16 cellular contexts compared by ENCODE assay signal in the genomic region with DNA sequence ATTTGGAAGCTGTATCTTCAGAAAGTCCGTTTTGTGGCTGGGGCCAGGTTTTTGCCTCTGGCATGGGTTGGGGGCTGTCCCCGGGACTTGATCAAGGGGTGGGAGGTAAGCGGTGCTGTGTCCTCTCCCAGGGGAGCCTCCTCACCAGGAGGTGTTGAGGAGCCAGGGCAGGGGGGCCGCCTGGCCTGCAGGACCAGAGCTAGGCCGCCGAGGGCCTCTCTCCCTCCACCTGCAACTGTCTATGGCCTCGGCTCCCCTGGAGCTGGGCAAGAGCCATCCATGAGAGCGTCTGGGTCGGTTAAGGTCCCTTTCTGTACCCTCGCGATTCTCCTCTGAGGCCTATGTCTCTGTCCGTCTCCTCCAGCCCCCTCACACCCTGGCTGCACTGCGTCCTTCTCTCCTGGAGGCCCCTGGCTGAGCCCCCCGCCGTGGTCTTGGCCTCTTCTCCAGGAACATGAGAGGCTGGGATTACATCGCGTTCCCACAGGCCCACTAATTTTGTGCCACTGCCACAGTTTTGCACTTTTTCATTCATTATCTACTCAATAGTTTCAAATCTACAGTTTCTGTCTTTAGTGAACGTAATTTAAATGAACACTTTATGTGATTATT. TPM values are rescaled to one million over a fixed set of nuclear protein-coding genes. Genes with fewer than 3 reads are reported as not detected.
DNase-seq lines count a peak whose midpoint lies in the region; ATAC-seq and TF ChIP-seq lines count a peak whose summit lies in the region.
"Had no signal": no experiment of that assay in that cellular context is flagged by ENCODE, and none has a peak within 500 bp of the region (broad histone marks: within the 10 kb centered on the region; RNA-seq: fewer than 3 reads in every experiment).

No MANE protein-coding gene starts in this region.

- no peaks in the 10 kb centered on the region for H3K36me3 Mint-ChIP-seq in CD8-positive, alpha-beta memory T cell

- no peak for TF ChIP-seq CTCF in hepatocyte (IDR thresholded peaks at IDR 0.05; ENCODE audit: poor library complexity)
- no peak for TF ChIP-seq CTCF in osteoblast (IDR thresholded peaks at IDR 0.05; ENCODE audit: extremely low read depth, low read depth, low read length)

- H4K20me1 ChIP-seq in hepatocyte (ENCODE audit: insufficient read depth, poor library complexity, severe bottlenecking) (no peaks in the 10 kb centered on the region), osteoblast (ENCODE audit: insufficient read depth, low read length) (no peaks in the 10 kb centered on the region)

- no peaks in the 10 kb centered on the region for H3K9me3 ChIP-seq in CD8-positive, alpha-beta memory T cell (ENCODE audit: low read length)
- H3K9me3 ChIP-seq in NT2/D1 (ENCODE audit: insufficient read depth, low read length) (no peaks in the 10 kb centered on the region), hepatocyte (ENCODE audit: low read depth) (no peaks in the 10 kb centered on the region), osteoblast (ENCODE audit: low read depth, low read length) (no peaks in the 10 kb centered on the region)

- H3K4me1 Mint-ChIP-seq in CD8-positive, alpha-beta memory T cell: no peaks in the 10 kb centered on the region

- no peak overlapping the region for H3K4me3 ChIP-seq in CD8-positive, alpha-beta memory T cell (ENCODE audit: low read length)
- H3K4me3 ChIP-seq in NT2/D1 (ENCODE audit: insufficient read length, low read depth) (no peak overlapping the region), hepatocyte (no peak overlapping the region), osteoblast (ENCODE audit: insufficient read depth, low read length) (no peak overlapping the region)
- H3K4me3 ChIP-seq: GM23248 had no signal

- H3K4me2 ChIP-seq in hepatocyte: no peak overlapping the region
- no peak overlapping the region for H3K4me2 ChIP-seq in osteoblast (ENCODE audit: insufficient read depth, low read length)
- H3K4me2 ChIP-seq: KMS-11 had no signal

- no peak overlapping the region for H3K4me3 Mint-ChIP-seq in CD8-positive, alpha-beta memory T cell

- no peak for ATAC-seq in HG02588 (IDR thresholded peaks at IDR 0.05; ENCODE audit: unreplicated experiment)
- ATAC-seq: Panc1 had no signal

- H3K27ac Mint-ChIP-seq in CD8-positive, alpha-beta memory T cell: no peak overlapping the region

- no peaks in the 10 kb centered on the region for H3K9me3 Mint-ChIP-seq in CD8-positive, alpha-beta memory T cell

- peak overlapping the region; percentile 6 for H3K9ac ChIP-seq in NT2/D1 (ENCODE audit: insufficient read length, low read depth)
- H3K9ac ChIP-seq: GM23248, KMS-11 had no signal

- H3K27ac ChIP-seq in CD8-positive, alpha-beta memory T cell (ENCODE audit: low read depth, low read length): peak overlapping the region; percentile 91
- H3K27ac ChIP-seq in hepatocyte: peak overlapping the region; percentile 42
- no peak overlapping the region for H3K27ac ChIP-seq in osteoblast (ENCODE audit: low read depth, low read length)
- H3K27ac ChIP-seq: GM23248, KMS-11 had no signal

- CTCF ChIA-PET in CD8-positive, alpha-beta memory T cell (lab: Charles Lee): no interaction called here

- H3K9me2 ChIP-seq in hepatocyte (replicated peaks; ENCODE audit: insufficient read depth): no peaks in the 10 kb centered on the region

- H3K36me3 ChIP-seq in CD8-positive, alpha-beta memory T cell (ENCODE audit: insufficient read depth, low read length): no peaks in the 10 kb centered on the region
- H3K36me3 ChIP-seq in NT2/D1 (ENCODE audit: insufficient read depth, insufficient read length, low read length) (no peaks in the 10 kb centered on the region), hepatocyte (replicated peaks; ENCODE audit: insufficient read depth, low read depth) (no peaks in the 10 kb centered on the region), osteoblast (ENCODE audit: insufficient read depth, low read length) (no peaks in the 10 kb centered on the region)

- no peaks in the 10 kb centered on the region for H3K27me3 ChIP-seq in CD8-positive, alpha-beta memory T cell (ENCODE audit: insufficient read depth, low read length, poor library complexity, severe bottlenecking)
- H3K27me3 ChIP-seq in NT2/D1 (ENCODE audit: insufficient read depth, insufficient read length) (no peaks in the 10 kb centered on the region), hepatocyte (no peaks in the 10 kb centered on the region), osteoblast (ENCODE audit: insufficient read depth, low read length) (no peaks in the 10 kb centered on the region)

- H2AFZ ChIP-seq in hepatocyte (no peak overlapping the region), osteoblast (ENCODE audit: low read length) (no peak overlapping the region)
- H2AFZ ChIP-seq: GM23248 had no signal

- H3K79me2 ChIP-seq in hepatocyte (no peaks in the 10 kb centered on the region), osteoblast (ENCODE audit: insufficient read depth, low read length) (no peaks in the 10 kb centered on the region)

- no peak for DNase-seq in CD8-positive, alpha-beta memory T cell
- no peak for DNase-seq in NT2/D1 (ENCODE audit: low read depth, low spot score)
- no peak for DNase-seq in hepatocyte (ENCODE audit: low spot score)
- peak; percentile 69 for DNase-seq in osteoblast (ENCODE audit: insufficient read length, low spot score, missing footprints)
- DNase-seq in middle frontal gyrus (ENCODE audit: extremely low spot score, low spot score): no peak
- no peak for DNase-seq in activated CD4-positive, alpha-beta T cell treated with anti-CD3 and anti-CD28 coated beads for 48 hours
- DNase-seq in A172 (ENCODE audit: low spot score): no peak
- DNase-seq: Caco-2, GM23248, NCI-H1048, NCI-H2227 treated with DMSO at 0.1 percent for 48 hours, NCI-H524 had no signal

- no peaks in the 10 kb centered on the region for H3K4me1 ChIP-seq in CD8-positive, alpha-beta memory T cell (ENCODE audit: insufficient read depth, low read length)
- H3K4me1 ChIP-seq in NT2/D1 (ENCODE audit: insufficient read depth, insufficient read length) (peaks cover 7% of the 10 kb centered on the region), hepatocyte (ENCODE audit: insufficient read depth) (peaks cover 10% of the 10 kb centered on the region), osteoblast (ENCODE audit: insufficient read depth, low read length) (no peaks in the 10 kb centered on the region)

- WGBS in hepatocyte (ENCODE audit: low lambda C conversion rate, missing lambda C conversion rate): 86% methylated on average over 17 of the region's 18 CpGs

- POLR2A ChIA-PET in CD8-positive, alpha-beta memory T cell (lab: Charles Lee): no interaction called here

- peaks cover 2 to 13% of the 10 kb centered on the region in 2 donors for H3K27me3 Mint-ChIP-seq in CD8-positive, alpha-beta memory T cell

RNA-seq across cellular contexts. Expression of a gene that starts 20.6 kb away (rescaled TPM):
- total RNA-seq in CD8-positive, alpha-beta memory T cell: not detected
- polyA plus RNA-seq in CD8-positive, alpha-beta memory T cell: not detected
- total RNA-seq in hepatocyte (not detected in 2 replicates), osteoblast (not detected in 2 replicates)
- not detected in 2 replicates for polyA plus RNA-seq in hepatocyte
- total RNA-seq in A172 (2014; rRNA removed; shearing (Covaris generic)): not detected in 2 replicates
- total RNA-seq: Caco-2, GM23248, MCF 10A had no signal
- polyA plus RNA-seq: GM23248 had no signal

RNA-seq across cellular contexts. Expression of a gene that starts 46.0 kb away (rescaled TPM):
- not detected for total RNA-seq in CD8-positive, alpha-beta memory T cell
- not detected for polyA plus RNA-seq in CD8-positive, alpha-beta memory T cell
- total RNA-seq in hepatocyte (not detected in 2 replicates), osteoblast (not detected in 2 replicates)
- not detected in 2 replicates for polyA plus RNA-seq in hepatocyte
- total RNA-seq in A172 (2014; rRNA removed; shearing (Covaris generic)): not detected in 2 replicates
- total RNA-seq: GM23248 had no signal
- polyA plus RNA-seq: GM23248 had no signal
